Comparison of ENCODE assay signal across 1 cellular context in the genomic region with DNA sequence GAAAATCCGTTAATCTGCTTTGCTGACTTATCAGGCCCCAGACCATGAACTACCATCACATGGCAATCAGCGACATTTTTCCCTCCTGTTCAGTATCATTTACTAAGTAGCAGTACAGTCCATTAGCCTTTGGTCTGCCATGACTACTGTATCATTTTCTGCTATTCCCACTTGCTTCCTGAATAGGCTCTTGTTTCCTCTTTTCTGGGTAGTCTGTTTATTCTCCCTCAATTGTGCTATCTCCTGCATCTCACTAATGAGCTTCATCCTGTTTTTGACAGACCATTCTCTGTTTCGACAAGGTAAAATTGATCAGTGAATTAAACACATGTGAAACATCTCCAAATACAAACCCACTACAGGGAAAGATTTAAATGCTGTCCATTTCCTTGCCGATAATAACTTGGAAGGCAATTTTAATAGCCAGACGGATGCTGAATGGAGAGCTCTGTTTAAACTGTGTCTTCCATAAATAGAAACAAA.
TF ChIP-seq lines count a peak whose summit lies in the region.

No MANE protein-coding gene starts in this region.

TF ChIP-seq in GM23338, 12 proteins besides CTCF, POLR2A, EP300 and RAD21 (continued from another document):
- TF ChIP-seq, protein P1, sequence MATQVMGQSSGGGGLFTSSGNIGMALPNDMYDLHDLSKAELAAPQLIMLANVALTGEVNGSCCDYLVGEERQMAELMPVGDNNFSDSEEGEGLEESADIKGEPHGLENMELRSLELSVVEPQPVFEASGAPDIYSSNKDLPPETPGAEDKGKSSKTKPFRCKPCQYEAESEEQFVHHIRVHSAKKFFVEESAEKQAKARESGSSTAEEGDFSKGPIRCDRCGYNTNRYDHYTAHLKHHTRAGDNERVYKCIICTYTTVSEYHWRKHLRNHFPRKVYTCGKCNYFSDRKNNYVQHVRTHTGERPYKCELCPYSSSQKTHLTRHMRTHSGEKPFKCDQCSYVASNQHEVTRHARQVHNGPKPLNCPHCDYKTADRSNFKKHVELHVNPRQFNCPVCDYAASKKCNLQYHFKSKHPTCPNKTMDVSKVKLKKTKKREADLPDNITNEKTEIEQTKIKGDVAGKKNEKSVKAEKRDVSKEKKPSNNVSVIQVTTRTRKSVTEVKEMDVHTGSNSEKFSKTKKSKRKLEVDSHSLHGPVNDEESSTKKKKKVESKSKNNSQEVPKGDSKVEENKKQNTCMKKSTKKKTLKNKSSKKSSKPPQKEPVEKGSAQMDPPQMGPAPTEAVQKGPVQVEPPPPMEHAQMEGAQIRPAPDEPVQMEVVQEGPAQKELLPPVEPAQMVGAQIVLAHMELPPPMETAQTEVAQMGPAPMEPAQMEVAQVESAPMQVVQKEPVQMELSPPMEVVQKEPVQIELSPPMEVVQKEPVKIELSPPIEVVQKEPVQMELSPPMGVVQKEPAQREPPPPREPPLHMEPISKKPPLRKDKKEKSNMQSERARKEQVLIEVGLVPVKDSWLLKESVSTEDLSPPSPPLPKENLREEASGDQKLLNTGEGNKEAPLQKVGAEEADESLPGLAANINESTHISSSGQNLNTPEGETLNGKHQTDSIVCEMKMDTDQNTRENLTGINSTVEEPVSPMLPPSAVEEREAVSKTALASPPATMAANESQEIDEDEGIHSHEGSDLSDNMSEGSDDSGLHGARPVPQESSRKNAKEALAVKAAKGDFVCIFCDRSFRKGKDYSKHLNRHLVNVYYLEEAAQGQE (IDR thresholded peaks at IDR 0.05; ENCODE audit: unreplicated experiment) = no peak
- TF ChIP-seq NANOG (IDR thresholded peaks at IDR 0.05; ENCODE audit: borderline replicate concordance) (no peak), STAT1 (IDR thresholded peaks at IDR 0.05; ENCODE audit: unreplicated experiment) (no peak)
